ENCODE assay signal across 1 cellular context in genomic region chr3:129558076-129558771, GRCh38.
TF ChIP-seq lines count a peak whose summit lies in the region.

No MANE protein-coding gene starts in this region.

TF ChIP-seq in endothelial cell of umbilical vein, 7 proteins besides CTCF, POLR2A, EP300 and RAD21:
- TF ChIP-seq POLR2AphosphoS5 (IDR thresholded peaks at IDR 0.05; ENCODE audit: insufficient read depth, low read depth, low read length) = no peak
- no peak for TF ChIP-seq GATA2 (IDR thresholded peaks at IDR 0.05; ENCODE audit: insufficient read depth, insufficient read length, low read depth, low read length)
- TF ChIP-seq MAX (IDR thresholded peaks at IDR 0.05; ENCODE audit: insufficient read depth, insufficient read length) = no peak
- no peak for TF ChIP-seq FOS (IDR thresholded peaks at IDR 0.05; ENCODE audit: borderline replicate concordance, insufficient read depth, low read length)
- TF ChIP-seq MYC (IDR thresholded peaks at IDR 0.05; ENCODE audit: low read depth, low read length) = no peak
- no peak for TF ChIP-seq JUN (IDR thresholded peaks at IDR 0.05; ENCODE audit: borderline replicate concordance, insufficient read depth, insufficient read length, low read depth)
- TF ChIP-seq EZH2 (IDR thresholded peaks at IDR 0.05; ENCODE audit: borderline replicate concordance, low read depth, low read length, severe bottlenecking) = no peak
